9 cellular contexts compared by ENCODE assay signal in genomic region chr6:118890997-118891790, GRCh38. TPM values are rescaled to one million over a fixed set of nuclear protein-coding genes. Genes with fewer than 3 reads are reported as not detected.
DNase-seq lines count a peak whose midpoint lies in the region; ATAC-seq and TF ChIP-seq lines count a peak whose summit lies in the region.
"Had no signal": no experiment of that assay in that cellular context is flagged by ENCODE, and none has a peak within 500 bp of the region (broad histone marks: within the 10 kb centered on the region; RNA-seq: fewer than 3 reads in every experiment).

No MANE protein-coding gene starts in this region.

- H2BK15ac ChIP-seq in IMR-90 (ENCODE audit: low read depth, low read length) = no peak overlapping the region

- H4K20me1 ChIP-seq in IMR-90 (ENCODE audit: insufficient read depth, low read length) = no peaks in the 10 kb centered on the region

- dilution Hi-C loops in IMR-90 (cut with HindIII; ENCODE audit: low sequenced_read_pairs, unreplicated experiment) = no loop called here

- H3K9me3 Mint-ChIP-seq in activated CD4-positive, alpha-beta T cell treated with anti-CD3 and anti-CD28 coated beads, Interleukin-2, amount 10 ng/mL, durations not matched to agents 7 days and 5 days = peaks cover 5% of the 10 kb centered on the region
- peaks cover 3% of the 10 kb centered on the region for H3K9me3 Mint-ChIP-seq in activated naive CD8-positive, alpha-beta T cell treated with anti-CD3 and anti-CD28 coated beads for 36 hours
- H3K9me3 Mint-ChIP-seq in stimulated activated naive CD8-positive, alpha-beta T cell treated with anti-CD3 and anti-CD28 coated beads, Interleukin-15, amount 100 ng/mL, for 72 hours = no peaks in the 10 kb centered on the region

- intact Hi-C loops in IMR-90 (cut with micrococcal nuclease) = loop anchor here (5.0 to 10.0 kb wide), 3 partner anchors 89 to 336 kb away; partner anchors contain the start of gene FAM184A

- no peak overlapping the region for H4K5ac ChIP-seq in IMR-90 (ENCODE audit: low read depth, low read length)

- H3K23ac ChIP-seq in IMR-90 (ENCODE audit: low read depth, low read length) = no peak overlapping the region

- no peak overlapping the region for H2AK9ac ChIP-seq in IMR-90 (replicated peaks; ENCODE audit: low read depth, low read length, poor library complexity)

- no peak overlapping the region for H2BK120ac ChIP-seq in IMR-90 (ENCODE audit: low read depth, low read length)

- no peak for ATAC-seq in IMR-90 (ENCODE audit: low read depth)
- ATAC-seq in stimulated activated naive CD8-positive, alpha-beta T cell treated with anti-CD3 and anti-CD28 coated beads, Interleukin-15, amount 100 ng/mL, for 72 hours = no peak
- ATAC-seq: Right ventricle myocardium inferior had no signal

- TF ChIP-seq CTCF in IMR-90 (conservative IDR thresholded peaks at IDR 0.05; ENCODE audit: low read depth, low read length) = no peak

- H2AK5ac ChIP-seq in IMR-90 (ENCODE audit: low read depth, low read length) = peak overlapping the region; percentile 11; the same call in 1 of the 2 replicates

- no peak overlapping the region for H3K27ac ChIP-seq in IMR-90 (ENCODE audit: insufficient read depth, low read length)

- no peak overlapping the region for H3K9ac ChIP-seq in IMR-90 (ENCODE audit: low read depth, low read length)

- no peak overlapping the region for H3K18ac ChIP-seq in IMR-90 (ENCODE audit: low read depth, low read length)

- DNase-seq in activated CD4-positive, alpha-beta T cell treated with anti-CD3 and anti-CD28 coated beads, Interleukin-2, amount 10 ng/mL, durations not matched to agents 7 days and 5 days = no peak
- no peak for DNase-seq in activated CD4-positive, alpha-beta T cell treated with anti-CD3 and anti-CD28 coated beads, Interleukin-2, amount 50 U/mL, for 48 hours
- DNase-seq in IMR-90 = no peak
- no peak for DNase-seq in activated naive CD8-positive, alpha-beta T cell treated with anti-CD3 and anti-CD28 coated beads for 36 hours
- no peak for DNase-seq in stimulated activated naive CD8-positive, alpha-beta T cell treated with anti-CD3 and anti-CD28 coated beads, Interleukin-15, amount 100 ng/mL, for 72 hours
- no peak for DNase-seq in NCI-H2081 treated with DMSO at 0.1 percent for 48 hours (lab: John Stamatoyannopoulos, UW)
- DNase-seq in hypothalamus (lab: John Stamatoyannopoulos, UW) = no peak
- no peak for DNase-seq in activated CD4-positive, alpha-beta T cell treated with anti-CD3 and anti-CD28 coated beads, Interleukin-2, amount 50 U/mL, for 1 hour

- H3K4ac ChIP-seq in IMR-90 (ENCODE audit: low read depth, low read length) = no peak overlapping the region

- POLR2A ChIA-PET in activated CD4-positive, alpha-beta T cell treated with anti-CD3 and anti-CD28 coated beads, Interleukin-2, amount 10 ng/mL, durations not matched to agents 7 days and 5 days (lab: Charles Lee) = no interaction called here
- POLR2A ChIA-PET in IMR-90 (lab: Charles Lee; ENCODE audit: unreplicated experiment) = no interaction called here

- no peaks in the 10 kb centered on the region for H3K9me1 ChIP-seq in IMR-90 (ENCODE audit: insufficient read depth, low read length)

- peak overlapping the region; percentile 100 for H3K27ac Mint-ChIP-seq in activated CD4-positive, alpha-beta T cell treated with anti-CD3 and anti-CD28 coated beads, Interleukin-2, amount 10 ng/mL, durations not matched to agents 7 days and 5 days
- peak overlapping the region; percentile 99 for H3K27ac Mint-ChIP-seq in activated naive CD8-positive, alpha-beta T cell treated with anti-CD3 and anti-CD28 coated beads for 36 hours
- H3K27ac Mint-ChIP-seq in stimulated activated naive CD8-positive, alpha-beta T cell treated with anti-CD3 and anti-CD28 coated beads, Interleukin-15, amount 100 ng/mL, for 72 hours = peak overlapping the region; percentile 98 to 99

- H3K4me2 ChIP-seq in IMR-90 (ENCODE audit: low read depth, low read length) = no peak overlapping the region

- no peak overlapping the region for H2BK20ac ChIP-seq in IMR-90 (ENCODE audit: low read depth, low read length)

- CTCF ChIA-PET in activated CD4-positive, alpha-beta T cell treated with anti-CD3 and anti-CD28 coated beads, Interleukin-2, amount 10 ng/mL, durations not matched to agents 7 days and 5 days (lab: Charles Lee) = interaction anchor here (0.7 to 1.1 kb wide), 3 partner anchors 10 to 199 kb away, joined by 3 read pairs; no protein-coding TSS in a partner anchor
- CTCF ChIA-PET in IMR-90 (lab: Yijun Ruan, JAX) = interaction anchor here (1.1 kb wide), 1 partner anchor 9 kb away, joined by 4 read pairs; no protein-coding TSS in a partner anchor

- no peaks in the 10 kb centered on the region for H3K36me3 ChIP-seq in IMR-90 (ENCODE audit: control insufficient read depth, insufficient read depth, low read length)

- H2AFZ ChIP-seq in IMR-90 (replicated peaks; ENCODE audit: low read length, poor library complexity) = no peak overlapping the region

- TF ChIP-seq RAD21 in IMR-90 (IDR thresholded peaks at IDR 0.05; ENCODE audit: low read length) = no peak

- peaks cover 43% of the 10 kb centered on the region for H3K4me1 Mint-ChIP-seq in activated CD4-positive, alpha-beta T cell treated with anti-CD3 and anti-CD28 coated beads, Interleukin-2, amount 10 ng/mL, durations not matched to agents 7 days and 5 days
- peaks cover 51% of the 10 kb centered on the region for H3K4me1 Mint-ChIP-seq in activated naive CD8-positive, alpha-beta T cell treated with anti-CD3 and anti-CD28 coated beads for 36 hours
- H3K4me1 Mint-ChIP-seq in stimulated activated naive CD8-positive, alpha-beta T cell treated with anti-CD3 and anti-CD28 coated beads, Interleukin-15, amount 100 ng/mL, for 72 hours = peaks cover 59% of the 10 kb centered on the region

- no peak overlapping the region for H2BK5ac ChIP-seq in IMR-90 (ENCODE audit: low read depth, low read length, poor library complexity, severe bottlenecking)

- WGBS in IMR-90 (ENCODE audit: extremely low coverage in 2 of 2, insufficient read length in 1 of 2), 2 experiments = no CpG with 5 or more reads among the region's 5 CpGs

- no peak overlapping the region for H3K56ac ChIP-seq in IMR-90 (ENCODE audit: extremely low read depth, insufficient read depth, low read length)

- no peak overlapping the region for H4K8ac ChIP-seq in IMR-90 (ENCODE audit: low read depth in 2 of 2, low read length in 2 of 2)

- TF ChIP-seq POLR2A in IMR-90 (IDR thresholded peaks at IDR 0.05; ENCODE audit: low read depth, low read length) = no peak

- peaks cover 16 to 34% of the 10 kb centered on the region in 2 experiments for H3K79me1 ChIP-seq in IMR-90 (ENCODE audit: low read depth in 1 of 2, low read length in 2 of 2)

- H4K91ac ChIP-seq in IMR-90 (ENCODE audit: insufficient read depth, low read depth, low read length) = no peak overlapping the region

- H3K4me3 ChIP-seq in IMR-90 (ENCODE audit: insufficient read depth, low read depth, low read length) = no peak overlapping the region

- peaks cover 25% of the 10 kb centered on the region for H3K36me3 Mint-ChIP-seq in activated CD4-positive, alpha-beta T cell treated with anti-CD3 and anti-CD28 coated beads, Interleukin-2, amount 10 ng/mL, durations not matched to agents 7 days and 5 days (ENCODE audit: low read depth)
- H3K36me3 Mint-ChIP-seq in activated naive CD8-positive, alpha-beta T cell treated with anti-CD3 and anti-CD28 coated beads for 36 hours = peaks cover 40% of the 10 kb centered on the region

- in situ Hi-C loops in IMR-90 (cut with MboI; ENCODE audit: low sequenced_read_pairs) = no loop called here

- peaks cover 2% of the 10 kb centered on the region; the same call in 1 of the 2 replicates for H3K4me1 ChIP-seq in IMR-90 (ENCODE audit: control insufficient read depth, insufficient read depth, low read length)

- H3K27me3 Mint-ChIP-seq in activated CD4-positive, alpha-beta T cell treated with anti-CD3 and anti-CD28 coated beads, Interleukin-2, amount 10 ng/mL, durations not matched to agents 7 days and 5 days = no peaks in the 10 kb centered on the region
- H3K27me3 Mint-ChIP-seq in activated naive CD8-positive, alpha-beta T cell treated with anti-CD3 and anti-CD28 coated beads for 36 hours = no peaks in the 10 kb centered on the region
- H3K27me3 Mint-ChIP-seq in stimulated activated naive CD8-positive, alpha-beta T cell treated with anti-CD3 and anti-CD28 coated beads, Interleukin-15, amount 100 ng/mL, for 72 hours = no peaks in the 10 kb centered on the region

- H3K27me3 ChIP-seq in IMR-90 (ENCODE audit: control insufficient read depth, insufficient read depth, low read length) = no peaks in the 10 kb centered on the region

- BruUV-seq in IMR-90 (replicated peaks; lab: Mats Ljungman, UMichigan) = no TSS peak

- H3K9me3 ChIP-seq in IMR-90 (ENCODE audit: control insufficient read depth, insufficient read depth, low read length) = no peaks in the 10 kb centered on the region

- H3K14ac ChIP-seq in IMR-90 (replicated peaks; ENCODE audit: low read depth, low read length) = no peak overlapping the region

- H3K4me3 Mint-ChIP-seq in activated CD4-positive, alpha-beta T cell treated with anti-CD3 and anti-CD28 coated beads, Interleukin-2, amount 10 ng/mL, durations not matched to agents 7 days and 5 days = peak overlapping the region; percentile 94
- H3K4me3 Mint-ChIP-seq in activated naive CD8-positive, alpha-beta T cell treated with anti-CD3 and anti-CD28 coated beads for 36 hours = peak overlapping the region; percentile 95
- H3K4me3 Mint-ChIP-seq in stimulated activated naive CD8-positive, alpha-beta T cell treated with anti-CD3 and anti-CD28 coated beads, Interleukin-15, amount 100 ng/mL, for 72 hours = peak overlapping the region; percentile 92 to 93

TF ChIP-seq in IMR-90, 13 proteins besides CTCF, POLR2A, EP300 and RAD21 (continues in another document):
- no peak for TF ChIP-seq MAFK (IDR thresholded peaks at IDR 0.05; ENCODE audit: low read depth, low read length)

RNA-seq across cellular contexts. Expression of gene ASF1A, which starts 2.8 kb away (rescaled TPM):
- 10 to 100 TPM; 38.6 to 40.5 TPM for total RNA-seq in activated CD4-positive, alpha-beta T cell treated with anti-CD3 and anti-CD28 coated beads, Interleukin-2, amount 10 ng/mL, durations not matched to agents 7 days and 5 days
- total RNA-seq in IMR-90 (2012; rRNA removed) = 11.1 and 24.4 TPM in 2 replicates
- polyA plus RNA-seq in IMR-90 (2012; rRNA removed) = 7.2 and 10.1 TPM in 2 replicates
- 3.5 and 5.2 TPM in 2 replicates for polyA plus RNA-seq in IMR-90 (2012; cell fraction: cytosol; rRNA removed)
- 1.7 and 6.5 TPM in 2 replicates for polyA plus RNA-seq in IMR-90 (2012; cell fraction: nucleus; rRNA removed; ENCODE audit: low replicate concordance)
- total RNA-seq in activated naive CD8-positive, alpha-beta T cell treated with anti-CD3 and anti-CD28 coated beads for 36 hours = 10 to 100 TPM; 39.9 to 42.7 TPM

RNA-seq across cellular contexts. Expression of gene MCM9, which starts 43.8 kb away (rescaled TPM):
- 10 to 100 TPM; 19.9 to 21.2 TPM for total RNA-seq in activated CD4-positive, alpha-beta T cell treated with anti-CD3 and anti-CD28 coated beads, Interleukin-2, amount 10 ng/mL, durations not matched to agents 7 days and 5 days
- total RNA-seq in IMR-90 (2012; rRNA removed) = 7.2 and 7.8 TPM in 2 replicates
- 3.2 and 3.5 TPM in 2 replicates for polyA plus RNA-seq in IMR-90 (2012; rRNA removed)
- 0.86 and 2.0 TPM in 2 replicates for polyA plus RNA-seq in IMR-90 (2012; cell fraction: cytosol; rRNA removed)
- polyA plus RNA-seq in IMR-90 (2012; cell fraction: nucleus; rRNA removed; ENCODE audit: low replicate concordance) = 1.2 and 4.7 TPM in 2 replicates
- 10 to 100 TPM; 20.0 to 20.3 TPM for total RNA-seq in activated naive CD8-positive, alpha-beta T cell treated with anti-CD3 and anti-CD28 coated beads for 36 hours
